Comparison of ENCODE assay signal across 34 cellular contexts in genomic region chr10:507355-507699, GRCh38.
"Had no signal": no experiment of that assay in that cellular context is flagged by ENCODE, and none has a peak within 500 bp of the region (broad histone marks: within the 10 kb centered on the region; RNA-seq: fewer than 3 reads in every experiment).

No MANE protein-coding gene starts in this region.

- ATAC-seq: activated CD8-positive, alpha-beta memory T cell treated with anti-CD3 and anti-CD28 coated beads, Interleukin-2, amount 10 ng/mL, durations not matched to agents 7 days and 5 days; body of pancreas; PC-3 had no signal

- H3K27ac ChIP-seq: body of pancreas, breast epithelium, Peyer's patch, RWPE1, VCaP had no signal

- H3K27me3 ChIP-seq: body of pancreas, breast epithelium, MG63, Peyer's patch had no signal

- H3K9me3 ChIP-seq: body of pancreas, breast epithelium, MG63, Peyer's patch had no signal

- DNase-seq: activated B cell treated with CpG ODN at 0.5 μM for 24 hours; activated CD4-positive, alpha-beta memory T cell treated with anti-CD3 and anti-CD28 coated beads, Interleukin-2, amount 10 ng/mL, durations not matched to agents 7 days and 5 days; activated CD4-positive, alpha-beta T cell treated with anti-CD3 and anti-CD28 coated beads for 48 hours; activated CD4-positive, CD25-positive, alpha-beta regulatory T cell treated with anti-CD3 and anti-CD28 coated beads, Interleukin-2, amount 50 U/mL, for 72 hours; activated CD8-positive, alpha-beta memory T cell treated with anti-CD3 and anti-CD28 coated beads for 24 hours; activated CD8-positive, alpha-beta memory T cell treated with anti-CD3 and anti-CD28 coated beads, Interleukin-2, amount 10 ng/mL, durations not matched to agents 7 days and 5 days; activated CD8-positive, alpha-beta memory T cell treated with anti-CD3 and anti-CD28 coated beads, Interleukin-2, amount 50 U/mL, for 48 hours; activated effector memory CD4-positive, alpha-beta T cell treated with Interleukin-2 at 50 U/mL for 16 hours; activated naive CD4-positive, alpha-beta T cell treated with anti-CD3 and anti-CD28 coated beads, Interleukin-2, amount 50 U/mL, for 16 hours; activated naive CD8-positive, alpha-beta T cell treated with anti-CD3 and anti-CD28 coated beads for 36 hours; activated T-cell treated with anti-CD3 and anti-CD28 coated beads, Interleukin-2, amount 50 U/mL, for 48 hours; amniotic stem cell; body of pancreas; central memory CD4-positive, alpha-beta T cell; Kasumi-1; KG1; MG63; NCI-H1048; NCI-H1105 treated with DMSO at 0.1 percent for 48 hours; NCI-H1436 treated with DMSO at 0.1 percent for 48 hours; NCI-H1694 treated with DMSO at 0.1 percent for 48 hours; NCI-H2029; NCI-H345; NCI-H524 treated with DMSO at 0.1 percent for 48 hours; PC-3; Right ventricle myocardium superior; SW 1271; T-helper 1 cell; T-helper 2 cell; T-helper 9 cell had no signal

- H3K36me3 ChIP-seq: breast epithelium, MG63, Peyer's patch had no signal

- H3K4me3 ChIP-seq: body of pancreas, breast epithelium, MG63, Peyer's patch had no signal
